Comparison of ENCODE assay signal across 1 cellular context in the genomic region with DNA sequence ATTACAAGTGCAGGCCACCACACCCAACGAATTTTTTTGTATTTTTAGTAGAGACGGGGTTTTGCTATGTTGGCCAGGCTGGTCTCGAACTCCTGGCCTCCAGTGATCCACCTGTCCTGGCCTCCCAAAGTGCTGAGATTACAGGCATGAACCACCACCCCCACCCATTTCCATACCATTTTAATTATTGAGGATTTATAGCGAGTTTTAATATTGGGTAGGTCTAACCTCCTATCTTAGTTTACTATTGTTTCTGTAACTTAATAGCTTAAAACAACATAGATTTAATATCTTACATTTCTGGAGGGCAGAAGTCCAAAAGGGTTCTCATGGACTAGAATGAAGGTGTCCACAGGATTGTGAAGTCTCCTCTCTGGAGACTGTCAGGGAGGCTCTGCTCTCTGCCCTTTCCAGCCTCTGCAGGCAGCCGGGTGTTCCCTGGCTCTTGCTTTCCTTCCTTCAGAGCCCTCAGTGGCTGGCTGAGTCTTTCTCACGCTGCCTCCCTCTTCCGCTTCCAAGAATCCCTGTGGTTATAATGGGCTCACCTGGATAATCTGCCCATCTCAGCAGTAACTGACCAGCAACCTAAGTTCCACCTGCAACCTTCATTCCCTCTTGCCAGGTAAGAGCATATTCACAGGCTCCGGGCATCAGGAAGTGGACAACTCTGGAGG.
TF ChIP-seq lines count a peak whose summit lies in the region.

No MANE protein-coding gene starts in this region.

TF ChIP-seq in GM23338, 12 proteins besides CTCF, POLR2A, EP300 and RAD21 (continued from another document):
- TF ChIP-seq JUNB (IDR thresholded peaks at IDR 0.05; ENCODE audit: unreplicated experiment), result no peak
- no peak for TF ChIP-seq STAT1 (IDR thresholded peaks at IDR 0.05; ENCODE audit: unreplicated experiment)
- TF ChIP-seq ZNF114 (CRISPR knock-in tag; IDR thresholded peaks at IDR 0.05), result no peak
- TF ChIP-seq ZNF462 (CRISPR knock-in tag; IDR thresholded peaks at IDR 0.05), result no peak
